Comparison of ENCODE assay signal across 2 cellular contexts in genomic region chr18:54220406-54220805, GRCh38.
TF ChIP-seq lines count a peak whose summit lies in the region.

No MANE protein-coding gene starts in this region.

TF ChIP-seq in A549, 52 proteins besides CTCF, POLR2A, EP300 and RAD21:
- TF ChIP-seq HEYL (CRISPR knock-in tag; IDR thresholded peaks at IDR 0.05) (no peak), KDM5A (IDR thresholded peaks at IDR 0.05) (no peak), MYC (IDR thresholded peaks at IDR 0.05; ENCODE audit: borderline replicate concordance, low read length) (no peak), ZFP36 (IDR thresholded peaks at IDR 0.05; ENCODE audit: borderline replicate concordance, partially characterized antibody) (no peak), EHF (CRISPR knock-in tag; IDR thresholded peaks at IDR 0.05) (no peak), ATOH8 (CRISPR knock-in tag; IDR thresholded peaks at IDR 0.05; ENCODE audit: low read depth) (no peak), RFX5 (IDR thresholded peaks at IDR 0.05) (no peak), HDAC2 (IDR thresholded peaks at IDR 0.05) (no peak), JUNB (IDR thresholded peaks at IDR 0.05) (no peak)

TF ChIP-seq in GM12878, 131 proteins besides CTCF, POLR2A, EP300 and RAD21:
- TF ChIP-seq, protein P1, sequence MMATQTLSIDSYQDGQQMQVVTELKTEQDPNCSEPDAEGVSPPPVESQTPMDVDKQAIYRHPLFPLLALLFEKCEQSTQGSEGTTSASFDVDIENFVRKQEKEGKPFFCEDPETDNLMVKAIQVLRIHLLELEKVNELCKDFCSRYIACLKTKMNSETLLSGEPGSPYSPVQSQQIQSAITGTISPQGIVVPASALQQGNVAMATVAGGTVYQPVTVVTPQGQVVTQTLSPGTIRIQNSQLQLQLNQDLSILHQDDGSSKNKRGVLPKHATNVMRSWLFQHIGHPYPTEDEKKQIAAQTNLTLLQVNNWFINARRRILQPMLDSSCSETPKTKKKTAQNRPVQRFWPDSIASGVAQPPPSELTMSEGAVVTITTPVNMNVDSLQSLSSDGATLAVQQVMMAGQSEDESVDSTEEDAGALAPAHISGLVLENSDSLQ (IDR thresholded peaks at IDR 0.05) = 0 out of 2 replicates have a peak, but pooled peaks have one; percentile 29
- TF ChIP-seq SIX5 (IDR thresholded peaks at IDR 0.05; ENCODE audit: low read depth, low read length, severe bottlenecking) (no peak), MTA2 (IDR thresholded peaks at IDR 0.05; ENCODE audit: low read depth) (0 out of 2 replicates have a peak, but pooled peaks have one; percentile 25), FOXM1 (IDR thresholded peaks at IDR 0.05; ENCODE audit: low read depth, low read length) (0 out of 2 replicates have a peak, but pooled peaks have one; percentile 24), SP1 (IDR thresholded peaks at IDR 0.05; ENCODE audit: low read depth, low read length) (no peak), MEF2B (IDR thresholded peaks at IDR 0.05; ENCODE audit: partially characterized antibody, poor library complexity, severe bottlenecking) (peak; percentile 29), NRF1 (conservative IDR thresholded peaks at IDR 0.05; ENCODE audit: low read depth, low read length) (no peak), JUNB (IDR thresholded peaks at IDR 0.05) (0 out of 2 replicates have a peak, but pooled peaks have one; percentile 20), PAX8 (IDR thresholded peaks at IDR 0.05) (no peak), NFYA (IDR thresholded peaks at IDR 0.05; ENCODE audit: borderline replicate concordance, low read depth, low read length) (no peak), IKZF1 (conservative IDR thresholded peaks at IDR 0.05) (no peak)
